Comparison of ENCODE assay signal across 32 cellular contexts in genomic region chr6:81901589-81901988, GRCh38.
DNase-seq lines count a peak whose midpoint lies in the region; ATAC-seq, FAIRE-seq and TF ChIP-seq lines count a peak whose summit lies in the region.
"Had no signal": no experiment of that assay in that cellular context is flagged by ENCODE, and none has a peak within 500 bp of the region (broad histone marks: within the 10 kb centered on the region; RNA-seq: fewer than 3 reads in every experiment).

No MANE protein-coding gene starts in this region.

- H3K36me3 ChIP-seq in aorta (ENCODE audit: control insufficient read depth in 1 of 2, insufficient read depth in 2 of 2, low read length in 1 of 2) (no peaks in the 10 kb centered on the region), gastroesophageal sphincter (no peaks in the 10 kb centered on the region)
- H3K36me3 ChIP-seq: breast epithelium had no signal

- TF ChIP-seq CTCF in gastroesophageal sphincter (IDR thresholded peaks at IDR 0.05), result no peak

- H3K4me3 ChIP-seq in aorta (ENCODE audit: low read length in 2 of 2), result no peak overlapping the region
- H3K4me3 ChIP-seq in gastroesophageal sphincter, result no peak overlapping the region
- H3K4me3 ChIP-seq: breast epithelium, SK-N-MC had no signal

- H3K9me3 ChIP-seq in aorta (ENCODE audit: control insufficient read depth, low read length) (no peaks in the 10 kb centered on the region), gastroesophageal sphincter (no peaks in the 10 kb centered on the region)
- H3K9me3 ChIP-seq: breast epithelium had no signal

- TF ChIP-seq EP300 in gastroesophageal sphincter (IDR thresholded peaks at IDR 0.05), result no peak

- H3K27me3 ChIP-seq in aorta (ENCODE audit: control insufficient read depth in 1 of 2, insufficient read depth in 2 of 2, low read length in 1 of 2), result no peaks in the 10 kb centered on the region
- H3K27me3 ChIP-seq in gastroesophageal sphincter, result no peaks in the 10 kb centered on the region
- H3K27me3 ChIP-seq: breast epithelium had no signal

- ATAC-seq in Right ventricle myocardium inferior, result peak; percentile 98
- peak; percentile 99 for ATAC-seq in left ventricle myocardium superior
- ATAC-seq in sciatic nerve, result peak; percentile 56
- ATAC-seq in aorta (ENCODE audit: low FRiP score), result peak; percentile 70
- no peak for ATAC-seq in gastroesophageal sphincter
- ATAC-seq: naive thymus-derived CD4-positive, alpha-beta T cell; stimulated activated effector memory CD8-positive, alpha-beta T cell treated with anti-CD3 and anti-CD28 coated beads, Interleukin-12 subunit alpha, Interleukin-12 subunit beta, amount 100 ng/mL, for 72 hours; T-helper 17 cell had no signal

- intact Hi-C loops in Right ventricle myocardium inferior (cut with DNase I), result loop anchor here (2.0 to 10.0 kb wide), 6 partner anchors 67 to 266 kb away; partner anchors contain the start of gene TENT5A
- intact Hi-C loops in cardiac septum (cut with DNase I), result loop anchor here (10.0 kb wide), 1 partner anchor 243 kb away; no protein-coding TSS in a partner anchor
- intact Hi-C loops in left ventricle myocardium superior (cut with micrococcal nuclease), result no loop called here
- intact Hi-C loops in sciatic nerve (cut with DNase I), result no loop called here
- intact Hi-C loops in aorta (cut with DNase I), result loop anchor here (2.0 to 10.0 kb wide), 2 partner anchors 57 to 149 kb away; partner anchors contain the start of gene TENT5A (in 1 of the 2)

- no peak for TF ChIP-seq POLR2A in H54 (IDR thresholded peaks at IDR 0.05; ENCODE audit: low read depth, low read length)
- TF ChIP-seq POLR2A in gastroesophageal sphincter (IDR thresholded peaks at IDR 0.05), result no peak

- H3K27ac ChIP-seq in aorta (ENCODE audit: low read depth in 1 of 2, low read length in 2 of 2), result peak overlapping the region; percentile 59 to 63
- peak overlapping the region in 1 of 4 donors; percentile 53 for H3K27ac ChIP-seq in gastroesophageal sphincter
- H3K27ac ChIP-seq: 22Rv1, breast epithelium, epithelial cell of prostate, KMS-11, SK-N-MC had no signal

- FAIRE-seq in H54 (lab: Jason Lieb, UNC), result no peak
- FAIRE-seq: colon had no signal

- DNase-seq in Right ventricle myocardium inferior (ENCODE audit: missing footprints), result peak; percentile 67
- DNase-seq in cardiac septum (ENCODE audit: low spot score), result no peak
- DNase-seq in left ventricle myocardium superior, result peak; percentile 67
- DNase-seq in sciatic nerve (ENCODE audit: low spot score), result no peak
- no peak for DNase-seq in aorta
- DNase-seq in H54 (ENCODE audit: insufficient read length, low spot score), result no peak
- DNase-seq in putamen (ENCODE audit: low spot score), result no peak
- DNase-seq: activated CD4-positive, alpha-beta T cell treated with anti-CD3 and anti-CD28 coated beads for 1 hour; activated CD8-positive, alpha-beta memory T cell treated with anti-CD3 and anti-CD28 coated beads for 24 hours; activated gamma-delta T cell treated with Interleukin-2 at 50 U/mL for 16 hours; Calu3; DMS79 treated with DMSO at 0.1 percent for 48 hours; effector CD8-positive, alpha-beta T cell; foreskin fibroblast; naive thymus-derived CD4-positive, alpha-beta T cell; NCI-H1417 treated with DMSO at 0.1 percent for 48 hours; NCI-H2081 treated with DMSO at 0.1 percent for 48 hours; NCI-H345; NCI-H748 treated with DMSO at 0.1 percent for 48 hours; nucleus accumbens; RPMI8226; stimulated activated CD4-positive, alpha-beta T cell treated with anti-CD3 and anti-CD28 coated beads, Interleukin-12 subunit alpha, Interleukin-12 subunit beta, amount 100 ng/mL, for 4 hours; stimulated activated CD4-positive, alpha-beta T cell treated with anti-CD3 and anti-CD28 coated beads, Interleukin-4, amount 100 ng/mL, for 24 hours; T-helper 17 cell had no signal

- H3K4me1 ChIP-seq in aorta (ENCODE audit: control insufficient read depth in 1 of 2, insufficient read depth in 2 of 2, low read length in 2 of 2) (peaks cover 7 to 12% of the 10 kb centered on the region in 2 donors), gastroesophageal sphincter (peaks cover 0 to 28% (median 3%) of the 10 kb centered on the region in 3 donors)
- H3K4me1 ChIP-seq: breast epithelium had no signal

- 0 to 7% methylated on average over 1 of the region's 1 CpG for WGBS in aorta, 2 donors
- 17% methylated on average over 1 of the region's 1 CpG; no CpG with 5 or more reads in 1 of the 2 donors for WGBS in gastroesophageal sphincter (ENCODE audit: low coverage in 1 of 2), 2 donors

Comparison
In these comparisons a context has a peak if more than half of its experiments do, and no peak if none do; other contexts are left out.
1. DNase-seq: peak in Right ventricle myocardium inferior (single experiment) and left ventricle myocardium superior (single experiment); none in cardiac septum (single experiment), sciatic nerve (single experiment), aorta (0 of 2), H54 (single experiment) and putamen (single experiment).
2. intact Hi-C loops: an anchor here in Right ventricle myocardium inferior (2.0 to 10.0 kb wide), cardiac septum (10.0 kb wide) and aorta (2.0 to 10.0 kb wide); none called in left ventricle myocardium superior and sciatic nerve.